In genomic region chr15:69150336-69150735, GRCh38 we compare ENCODE assay signal across 14 cellular contexts. TPM values are rescaled to one million over a fixed set of nuclear protein-coding genes. Genes with fewer than 3 reads are reported as not detected.
DNase-seq lines count a peak whose midpoint lies in the region; TF ChIP-seq lines count a peak whose summit lies in the region.
"Had no signal": no experiment of that assay in that cellular context is flagged by ENCODE, and none has a peak within 500 bp of the region (broad histone marks: within the 10 kb centered on the region; RNA-seq: fewer than 3 reads in every experiment).

No MANE protein-coding gene starts in this region.

- H3K4me1 ChIP-seq in H9 (ENCODE audit: insufficient read depth, low read length) (no peaks in the 10 kb centered on the region), mesenchymal stem cell (ENCODE audit: control insufficient read depth, insufficient read depth, low read depth, low read length) (no peaks in the 10 kb centered on the region)
- H3K4me1 ChIP-seq: BLaER1, HAP-1 had no signal

- H3K4me3 ChIP-seq in mesenchymal stem cell (ENCODE audit: insufficient read depth in 1 of 2, low read depth in 1 of 2, low read length in 2 of 2): no peak overlapping the region
- H3K4me3 ChIP-seq: BLaER1, GM23248, HAP-1 had no signal

- H3T11ph ChIP-seq in H9 (ENCODE audit: low read length): no peak overlapping the region

- no peak overlapping the region for H2BK12ac ChIP-seq in H9 (ENCODE audit: insufficient read length, low read depth, low read length)
- H2BK12ac ChIP-seq in mesenchymal stem cell (ENCODE audit: low read length in 2 of 2): no peak overlapping the region

- no peak overlapping the region for H3K4me2 ChIP-seq in H9 (ENCODE audit: insufficient read depth, insufficient read length, low read length)
- no peak overlapping the region for H3K4me2 ChIP-seq in mesenchymal stem cell (ENCODE audit: low read length, poor library complexity, severe bottlenecking)
- H3K4me2 ChIP-seq: BLaER1 had no signal

- H4K8ac ChIP-seq in H9 (replicated peaks; ENCODE audit: insufficient read length, low read depth, low read length) (no peak overlapping the region), mesenchymal stem cell (ENCODE audit: low read length) (no peak overlapping the region)

- H3K79me2 ChIP-seq in H9 (ENCODE audit: insufficient read depth, low read length): no peaks in the 10 kb centered on the region

- H3K23ac ChIP-seq in H9 (ENCODE audit: insufficient read length, low read depth, low read length) (no peak overlapping the region), mesenchymal stem cell (ENCODE audit: low read length in 2 of 2) (no peak overlapping the region)

- H4K91ac ChIP-seq in H9 (ENCODE audit: insufficient read length, low read depth, low read length) (no peak overlapping the region), mesenchymal stem cell (ENCODE audit: low read length) (no peak overlapping the region)

- no peaks in the 10 kb centered on the region for H3K79me1 ChIP-seq in H9 (ENCODE audit: insufficient read depth, low read depth, low read length, poor library complexity, severe bottlenecking)
- no peaks in the 10 kb centered on the region for H3K79me1 ChIP-seq in mesenchymal stem cell (replicated peaks; ENCODE audit: low read length, poor library complexity, severe bottlenecking)

- H3K56ac ChIP-seq in H9 (ENCODE audit: insufficient read length, low read depth, low read length): no peak overlapping the region

- H3K27ac ChIP-seq in H9 (ENCODE audit: insufficient read length, low read depth, low read length) (no peak overlapping the region), mesenchymal stem cell (ENCODE audit: low read length, poor library complexity, severe bottlenecking) (no peak overlapping the region)
- H3K27ac ChIP-seq: BLaER1, C4-2B, GM23248 had no signal

- H3K4ac ChIP-seq in H9 (ENCODE audit: low read depth, low read length) (no peak overlapping the region), mesenchymal stem cell (ENCODE audit: low read depth in 1 of 2, low read length in 2 of 2) (no peak overlapping the region)

- peaks cover 7% of the 10 kb centered on the region in 2 experiments; a peak in 3 of 4 replicates for H3K4me1 Mint-ChIP-seq in H9
- H3K4me1 Mint-ChIP-seq: B cell; CD4-positive, CD25-positive, alpha-beta regulatory T cell; CD8-positive, alpha-beta memory T cell had no signal

- TF ChIP-seq CTCF in H9 (conservative IDR thresholded peaks at IDR 0.05): no peak

- no peak overlapping the region for H3K4me3 Mint-ChIP-seq in H9
- H3K4me3 Mint-ChIP-seq: B cell; CD4-positive, CD25-positive, alpha-beta regulatory T cell; CD8-positive, alpha-beta memory T cell had no signal

- peaks cover 47% of the 10 kb centered on the region for H3K27me3 Mint-ChIP-seq in H9 (ENCODE audit: low read depth)

- no peaks in the 10 kb centered on the region for H3K36me3 Mint-ChIP-seq in H9 (ENCODE audit: insufficient read depth in 1 of 3, low read depth in 3 of 3)
- H3K36me3 Mint-ChIP-seq: CD4-positive, CD25-positive, alpha-beta regulatory T cell; CD8-positive, alpha-beta memory T cell had no signal

- H3K36me3 ChIP-seq in mesenchymal stem cell (ENCODE audit: control insufficient read depth in 1 of 2, insufficient read depth in 2 of 2, low read depth in 1 of 2, low read length in 2 of 2): no peaks in the 10 kb centered on the region
- H3K36me3 ChIP-seq: BLaER1, HAP-1 had no signal

- H3K23me2 ChIP-seq in H9 (ENCODE audit: insufficient read length, low read depth, low read length, poor library complexity, severe bottlenecking): no peaks in the 10 kb centered on the region

- no peak overlapping the region for H3K14ac ChIP-seq in H9 (ENCODE audit: insufficient read depth, low read length)
- H3K14ac ChIP-seq in mesenchymal stem cell (ENCODE audit: low read length in 2 of 2): no peak overlapping the region

- H4K5ac ChIP-seq in H9 (ENCODE audit: insufficient read length, low read depth, low read length): no peak overlapping the region

- H4K20me1 ChIP-seq in H9 (ENCODE audit: control insufficient read depth, insufficient read depth, insufficient read length): no peaks in the 10 kb centered on the region
- H4K20me1 ChIP-seq: BLaER1 had no signal

- H3K27me3 ChIP-seq in H9 (ENCODE audit: insufficient read depth, low read length): no peaks in the 10 kb centered on the region
- H3K27me3 ChIP-seq in mesenchymal stem cell (ENCODE audit: control insufficient read depth in 1 of 2, insufficient read depth in 1 of 2, low read length in 2 of 2): peaks cover 44 to 53% of the 10 kb centered on the region in 2 experiments
- H3K27me3 ChIP-seq: BLaER1 had no signal

- H3K9ac ChIP-seq in H9 (ENCODE audit: extremely low read depth, insufficient read length, low read length) (no peak overlapping the region), mesenchymal stem cell (ENCODE audit: low read length) (no peak overlapping the region)
- H3K9ac ChIP-seq: BLaER1, GM23248 had no signal

- no peak overlapping the region for H2BK20ac ChIP-seq in H9 (ENCODE audit: low read depth, low read length, poor library complexity, severe bottlenecking)

- peak overlapping the region; percentile 40 for H3K18ac ChIP-seq in H9 (ENCODE audit: insufficient read length, low read depth, low read length)
- H3K18ac ChIP-seq in mesenchymal stem cell (ENCODE audit: low read depth in 1 of 2, low read length in 2 of 2): no peak overlapping the region

- DNase-seq in G401 (ENCODE audit: low spot score) (peak; percentile 86), H9 (no peak), cerebellum (ENCODE audit: low spot score) (peak; percentile 57), mesenchymal stem cell (no peak), NCI-H510A (lab: John Stamatoyannopoulos, UW) (no peak), D341Med (ENCODE audit: low spot score) (no peak), AG08396 (ENCODE audit: low spot score) (no peak)
- DNase-seq: CD4-positive, CD25-positive, alpha-beta regulatory T cell; CD8-positive, alpha-beta memory T cell; GM23248 had no signal

- H2BK120ac ChIP-seq in H9 (ENCODE audit: low read depth, low read length, poor library complexity, severe bottlenecking) (no peak overlapping the region), mesenchymal stem cell (ENCODE audit: low read depth, low read length) (no peak overlapping the region)

- in situ Hi-C loops in G401 (cut with HindIII; ENCODE audit: low sequenced_read_pairs): no loop called here

- H3K27ac Mint-ChIP-seq in H9: no peak overlapping the region
- H3K27ac Mint-ChIP-seq: B cell; CD4-positive, CD25-positive, alpha-beta regulatory T cell; CD8-positive, alpha-beta memory T cell had no signal

- no peak overlapping the region for H2BK5ac ChIP-seq in H9 (ENCODE audit: insufficient read length, low read length)
- peak overlapping the region; percentile 11 for H2BK5ac ChIP-seq in mesenchymal stem cell (ENCODE audit: low read depth, low read length, poor library complexity, severe bottlenecking)

- WGBS in H9 (ENCODE audit: extremely low coverage, insufficient read length, low lambda C conversion rate): no CpG with 5 or more reads among the region's 3 CpGs
- 71% methylated on average over 3 of the region's 3 CpGs for WGBS in mesenchymal stem cell

- H2BK15ac ChIP-seq in H9 (ENCODE audit: low read depth, low read length): no peak overlapping the region
- H2BK15ac ChIP-seq in mesenchymal stem cell (ENCODE audit: low read depth, poor library complexity, severe bottlenecking): no peak overlapping the region

- no peaks in the 10 kb centered on the region for H3K9me3 Mint-ChIP-seq in H9
- H3K9me3 Mint-ChIP-seq: CD8-positive, alpha-beta memory T cell had no signal

- H2AK5ac ChIP-seq in H9 (ENCODE audit: insufficient read length, low read length): no peak overlapping the region
- H2AK5ac ChIP-seq in mesenchymal stem cell (ENCODE audit: low read length, severe bottlenecking): no peak overlapping the region

- H2AFZ ChIP-seq in H9 (ENCODE audit: low read length): no peak overlapping the region
- no peak overlapping the region for H2AFZ ChIP-seq in mesenchymal stem cell (ENCODE audit: low read depth, low read length)
- H2AFZ ChIP-seq: GM23248 had no signal

- no peaks in the 10 kb centered on the region for H3K9me3 ChIP-seq in H9 (ENCODE audit: control insufficient read depth, low read depth, low read length)
- H3K9me3 ChIP-seq in mesenchymal stem cell (ENCODE audit: control insufficient read depth, low read length): no peaks in the 10 kb centered on the region
- H3K9me3 ChIP-seq: BLaER1, HAP-1 had no signal

RNA-seq across cellular contexts. Expression of gene GLCE, which starts 10.1 kb away (rescaled TPM):
- total RNA-seq in G401 (2014; rRNA removed; shearing (Covaris generic)): 6.8 and 11.2 TPM in 2 replicates
- total RNA-seq in H9 (2021) (11.9 and 12.2 TPM in 2 replicates), cerebellum (125 TPM)
- 15.5 TPM for polyA plus RNA-seq in mesenchymal stem cell (2013, experiment 1 of 2)
- 15.7 TPM for polyA plus RNA-seq in mesenchymal stem cell (2013, experiment 2 of 2)

Comparison
In these comparisons a context has a peak if more than half of its experiments do, and no peak if none do; other contexts are left out.
1. DNase-seq: peak in G401 (single experiment) and cerebellum (single experiment); none in H9 (single experiment), mesenchymal stem cell (single experiment), NCI-H510A (single experiment), D341Med (single experiment) and AG08396 (single experiment).